9 cellular contexts compared by ENCODE assay signal in the genomic region with DNA sequence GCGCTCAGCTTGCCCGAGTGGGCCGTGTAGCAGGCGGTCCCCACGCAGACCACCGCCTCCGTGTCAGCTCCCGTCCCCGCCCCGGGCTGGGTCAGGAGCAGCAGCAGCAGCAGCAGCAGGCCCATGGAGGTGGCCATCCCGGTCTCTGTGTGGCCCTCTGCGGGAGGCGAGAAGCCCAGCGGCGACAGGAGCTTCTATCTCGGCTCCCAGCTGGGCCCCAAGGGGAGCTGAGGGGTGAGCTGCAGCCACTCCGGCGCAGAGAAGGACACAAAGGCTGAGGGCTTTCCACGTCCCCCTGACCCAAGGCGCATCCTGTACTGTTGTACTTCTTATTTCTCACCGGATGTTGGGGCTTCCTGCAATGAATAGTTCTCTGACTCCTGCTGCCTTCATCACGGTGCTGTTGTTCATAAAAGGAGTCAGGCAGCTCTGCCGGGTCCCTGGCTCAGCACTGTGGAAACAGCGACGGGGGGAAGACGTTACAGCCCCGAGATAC. TPM values are rescaled to one million over a fixed set of nuclear protein-coding genes. Genes with fewer than 3 reads are reported as not detected.
A peak's percentile ranks its signal among the peaks of the same experiment; 100 is the strongest.
DNase-seq lines count a peak whose midpoint lies in the region; ATAC-seq and TF ChIP-seq lines count a peak whose summit lies in the region.
"Had no signal": no experiment of that assay in that cellular context is flagged by ENCODE, and none has a peak within 500 bp of the region (broad histone marks: within the 10 kb centered on the region; RNA-seq: fewer than 3 reads in every experiment).

Gene CD93 (minus strand): TSS at position 269 of the 496 bp plus-strand sequence. CDS start 132 bp downstream, at position 137.

- DNase-seq in GM13977 (ENCODE audit: low spot score), result peak; percentile 51
- DNase-seq in Kasumi-1 (lab: John Stamatoyannopoulos, UW), result peak; percentile 86 to 90
- DNase-seq in endothelial cell (ENCODE audit: low spot score), result peak; percentile 36
- DNase-seq in omental fat pad (ENCODE audit: low spot score), result no peak
- no peak for DNase-seq in HuH-7.5 (ENCODE audit: low spot score)
- DNase-seq in HFFc6, result no peak
- DNase-seq in NCI-H2081 (lab: John Stamatoyannopoulos, UW), result no peak
- DNase-seq in foreskin fibroblast, result no peak

- H3K36me3 Mint-ChIP-seq in endothelial cell (ENCODE audit: low read depth, unreplicated experiment) (peaks cover 6% of the 10 kb centered on the region), HFFc6 (ENCODE audit: low read depth) (no peaks in the 10 kb centered on the region)

- H3K27me3 Mint-ChIP-seq in endothelial cell (ENCODE audit: unreplicated experiment), result peaks cover 7% of the 10 kb centered on the region
- H3K27me3 Mint-ChIP-seq in HFFc6 (ENCODE audit: insufficient read depth), result peaks cover 31% of the 10 kb centered on the region

- H3K4me3 Mint-ChIP-seq in endothelial cell (ENCODE audit: unreplicated experiment) (no peak within 1 kb of the TSS), HFFc6 (no peak within 1 kb of the TSS)

- H3K4me1 Mint-ChIP-seq in endothelial cell (ENCODE audit: unreplicated experiment) (peaks cover 41% of the 10 kb centered on the region), HFFc6 (ENCODE audit: low read depth) (no peaks in the 10 kb centered on the region)

- ATAC-seq in omental fat pad (ENCODE audit: low FRiP score), result peak; percentile 41
- ATAC-seq: HCT116 had no signal

- H3K9me3 Mint-ChIP-seq in endothelial cell (ENCODE audit: unreplicated experiment) (no peaks in the 10 kb centered on the region), HFFc6 (no peaks in the 10 kb centered on the region)

- H3K4me3 ChIP-seq in foreskin fibroblast (ENCODE audit: low read depth in 1 of 2, low read length in 2 of 2), result no peak within 1 kb of the TSS

- in situ Hi-C loops in GM13977 (cut with MboI; ENCODE audit: low pct_unique_long_range_greater_than_20kb, low sequenced_read_pairs, unreplicated experiment), result no loop called here

- TF ChIP-seq CTCF in GM13977 (IDR thresholded peaks at IDR 0.05; ENCODE audit: extremely low read depth, insufficient read depth, missing control alignments), result no peak
- no peak for TF ChIP-seq CTCF in endothelial cell (IDR thresholded peaks at IDR 0.05; ENCODE audit: unreplicated experiment)
- no peak for TF ChIP-seq CTCF in omental fat pad (IDR thresholded peaks at IDR 0.05)
- no peak for TF ChIP-seq CTCF in HFFc6 (IDR thresholded peaks at IDR 0.05)
- TF ChIP-seq CTCF in foreskin fibroblast (IDR thresholded peaks at IDR 0.05; ENCODE audit: low read depth, low read length), result no peak

- H3K27ac Mint-ChIP-seq in endothelial cell (ENCODE audit: unreplicated experiment), result peak within 1 kb of the TSS; percentile 89
- H3K27ac Mint-ChIP-seq in HFFc6, result no peak within 1 kb of the TSS

RNA-seq across cellular contexts. Expression of gene CD93, which starts in this region (rescaled TPM):
- 139 TPM for total RNA-seq in endothelial cell (ENCODE audit: unreplicated experiment)
- 100 to 1,000 TPM in 3 of 4 donors, 10 to 100 TPM in 1; 43.8 to 227 (median 140) TPM for total RNA-seq in omental fat pad
- total RNA-seq in HFFc6 (2021; fragmentation: NEBNext Ultra II Directional; extraction: Animal tissue kit (Norgen Biotek cat#: 25700)), result not detected

Comparison
In these comparisons a context has a peak if more than half of its experiments do, and no peak if none do; other contexts are left out.
1. RNA of gene CD93 (total RNA-seq): 43.8 to 227 TPM in omental fat pad and 139 TPM in endothelial cell (single experiment); not detected in HFFc6; every median in the first group is over 10 times any median in the second.
2. DNase-seq: peak in GM13977 (single experiment), Kasumi-1 (2 of 2) and endothelial cell (single experiment); none in omental fat pad (single experiment), HuH-7.5 (single experiment), HFFc6 (single experiment), NCI-H2081 (0 of 2) and foreskin fibroblast (0 of 2).